8 cellular contexts compared by ENCODE assay signal in genomic region chr10:62594093-62594520, GRCh38.
DNase-seq lines count a peak whose midpoint lies in the region; ATAC-seq and TF ChIP-seq lines count a peak whose summit lies in the region.

No MANE protein-coding gene starts in this region.

- H3K27me3 ChIP-seq in fibroblast of lung (ENCODE audit: control insufficient read depth, insufficient read depth, low read length): no peaks in the 10 kb centered on the region

- H3K36me3 ChIP-seq in fibroblast of lung (ENCODE audit: control insufficient read depth, insufficient read depth, low read length): no peaks in the 10 kb centered on the region

- peak; percentile 23 for DNase-seq in 8988T
- peak; percentile 59 for DNase-seq in NOMO-1 treated with DMSO at 0.1 percent for 48 hours (lab: John Stamatoyannopoulos, UW; ENCODE audit: unreplicated experiment)
- peak; percentile 69 for DNase-seq in activated T-cell treated with anti-CD3 and anti-CD28 coated beads, Interleukin-2, amount 50 U/mL, for 24 hours
- DNase-seq in fibroblast of lung (ENCODE audit: low read depth in 2 of 2): peak; percentile 52 to 64
- DNase-seq in nephron progenitor cell: peak; percentile 68
- DNase-seq in type B pancreatic cell (ENCODE audit: extremely low spot score, unreplicated experiment): no peak

- no peak overlapping the region for H3K9ac ChIP-seq in fibroblast of lung (ENCODE audit: insufficient read depth, low read length)

- H3K9me3 ChIP-seq in fibroblast of lung (ENCODE audit: control insufficient read depth, insufficient read depth, low read depth, low read length): no peaks in the 10 kb centered on the region

- no peaks in the 10 kb centered on the region for H3K4me1 ChIP-seq in fibroblast of lung (ENCODE audit: control insufficient read depth, extremely low read depth, insufficient read depth, low read length)

- H3K9me3 Mint-ChIP-seq in activated T-cell treated with anti-CD3 and anti-CD28 coated beads, Interleukin-2, amount 50 U/mL, for 24 hours: no peaks in the 10 kb centered on the region
- H3K9me3 Mint-ChIP-seq in nephron progenitor cell: no peaks in the 10 kb centered on the region
- H3K9me3 Mint-ChIP-seq in type B pancreatic cell: no peaks in the 10 kb centered on the region

- no peaks in the 10 kb centered on the region for H3K36me3 Mint-ChIP-seq in activated T-cell treated with anti-CD3 and anti-CD28 coated beads, Interleukin-2, amount 50 U/mL, for 24 hours (ENCODE audit: low read depth)
- no peaks in the 10 kb centered on the region for H3K36me3 Mint-ChIP-seq in nephron progenitor cell (ENCODE audit: low read depth)
- H3K36me3 Mint-ChIP-seq in type B pancreatic cell: no peaks in the 10 kb centered on the region

- no peak overlapping the region for H3K4me3 Mint-ChIP-seq in activated T-cell treated with anti-CD3 and anti-CD28 coated beads, Interleukin-2, amount 50 U/mL, for 24 hours
- H3K4me3 Mint-ChIP-seq in nephron progenitor cell: no peak overlapping the region
- no peak overlapping the region for H3K4me3 Mint-ChIP-seq in type B pancreatic cell

- peak; percentile 62 for ATAC-seq in HG02840 (IDR thresholded peaks at IDR 0.05; ENCODE audit: low FRiP score, unreplicated experiment)

- no peaks in the 10 kb centered on the region for H3K79me2 ChIP-seq in fibroblast of lung (ENCODE audit: control insufficient read depth, insufficient read depth, low read length)

- no peak overlapping the region for H3K27ac ChIP-seq in fibroblast of lung (ENCODE audit: insufficient read depth, low read length)

- no peak overlapping the region for H2AFZ ChIP-seq in fibroblast of lung (ENCODE audit: low read length)

- no peak overlapping the region for H3K4me3 ChIP-seq in fibroblast of lung (replicated peaks in 1 of 4; ENCODE audit: control extremely low read depth in 1 of 4, insufficient read depth in 1 of 4, low read depth in 3 of 4, low read length in 4 of 4)

- H3K4me2 ChIP-seq in fibroblast of lung (ENCODE audit: extremely low read depth, insufficient read depth, low read length): no peak overlapping the region

- peaks cover 12% of the 10 kb centered on the region for H3K27me3 Mint-ChIP-seq in activated T-cell treated with anti-CD3 and anti-CD28 coated beads, Interleukin-2, amount 50 U/mL, for 24 hours
- H3K27me3 Mint-ChIP-seq in nephron progenitor cell (ENCODE audit: low read depth, poor library complexity) (no peaks in the 10 kb centered on the region), type B pancreatic cell (peaks cover 12% of the 10 kb centered on the region)

- TF ChIP-seq CTCF in GM12874 (IDR thresholded peaks at IDR 0.05; ENCODE audit: insufficient read depth, low read depth, low read length) (peak; percentile 83), fibroblast of lung (conservative IDR thresholded peaks at IDR 0.05 in 1 of 2, IDR thresholded peaks at IDR 0.05 in 1 of 2; ENCODE audit: low read depth in 1 of 2, low read length in 2 of 2) (peak; percentile 92 to 98), nephron progenitor cell (IDR thresholded peaks at IDR 0.05) (peak; percentile 92), type B pancreatic cell (conservative IDR thresholded peaks at IDR 0.05) (peak; percentile 95)

- H3K4me1 Mint-ChIP-seq in activated T-cell treated with anti-CD3 and anti-CD28 coated beads, Interleukin-2, amount 50 U/mL, for 24 hours (ENCODE audit: low read depth): peaks cover 18% of the 10 kb centered on the region
- H3K4me1 Mint-ChIP-seq in nephron progenitor cell (peaks cover 5% of the 10 kb centered on the region), type B pancreatic cell (ENCODE audit: unreplicated experiment) (peaks cover 5% of the 10 kb centered on the region)

- H4K20me1 ChIP-seq in fibroblast of lung (ENCODE audit: control insufficient read depth, extremely low read depth, insufficient read depth, low read length): no peaks in the 10 kb centered on the region

- H3K27ac Mint-ChIP-seq in activated T-cell treated with anti-CD3 and anti-CD28 coated beads, Interleukin-2, amount 50 U/mL, for 24 hours: no peak overlapping the region
- no peak overlapping the region for H3K27ac Mint-ChIP-seq in nephron progenitor cell
- H3K27ac Mint-ChIP-seq in type B pancreatic cell: no peak overlapping the region
